18 cellular contexts compared by ENCODE assay signal in genomic region chr2:239315308-239315707, GRCh38.
DNase-seq lines count a peak whose midpoint lies in the region; TF ChIP-seq lines count a peak whose summit lies in the region.
"Had no signal": no experiment of that assay in that cellular context is flagged by ENCODE, and none has a peak within 500 bp of the region (broad histone marks: within the 10 kb centered on the region; RNA-seq: fewer than 3 reads in every experiment).

No MANE protein-coding gene starts in this region.

- no peak for TF ChIP-seq POLR2A in testis (IDR thresholded peaks at IDR 0.05)

- no peak overlapping the region for H3K27ac Mint-ChIP-seq in activated T-cell treated with anti-CD3 and anti-CD28 coated beads, Interleukin-2, amount 50 U/mL, for 24 hours
- H3K27ac Mint-ChIP-seq in IgD-negative memory B cell (peak overlapping the region in 1 of 3 donors; percentile 34), MCF 10A (ENCODE audit: low read depth, unreplicated experiment) (no peak overlapping the region)
- H3K27ac Mint-ChIP-seq: endodermal cell had no signal

- peaks cover 40% of the 10 kb centered on the region for H3K4me1 Mint-ChIP-seq in activated T-cell treated with anti-CD3 and anti-CD28 coated beads, Interleukin-2, amount 50 U/mL, for 24 hours (ENCODE audit: low read depth)
- H3K4me1 Mint-ChIP-seq in IgD-negative memory B cell (peaks cover 12 to 19% (median 18%) of the 10 kb centered on the region in 3 donors), MCF 10A (ENCODE audit: insufficient read depth, unreplicated experiment) (no peaks in the 10 kb centered on the region)

- H3K36me3 ChIP-seq in testis (ENCODE audit: low read depth, missing control alignments) = no peaks in the 10 kb centered on the region
- H3K36me3 ChIP-seq: cardiac muscle cell, thoracic aorta had no signal

- POLR2A ChIA-PET in MCF 10A (lab: Yijun Ruan, JAX) = no interaction called here

- intact Hi-C loops in testis (cut with DNase I; ENCODE audit: low total_unique reads) (no loop called here), MCF 10A (cut with micrococcal nuclease) (no loop called here)

- peaks cover 24% of the 10 kb centered on the region for H3K36me3 Mint-ChIP-seq in activated T-cell treated with anti-CD3 and anti-CD28 coated beads, Interleukin-2, amount 50 U/mL, for 24 hours (ENCODE audit: low read depth)
- H3K36me3 Mint-ChIP-seq in IgD-negative memory B cell (peaks cover 3% of the 10 kb centered on the region), MCF 10A (ENCODE audit: insufficient read depth, unreplicated experiment) (peaks cover 4% of the 10 kb centered on the region)

- no peak for TF ChIP-seq CTCF in testis (IDR thresholded peaks at IDR 0.05)
- no peak for TF ChIP-seq CTCF in MCF 10A (IDR thresholded peaks at IDR 0.05; ENCODE audit: unreplicated experiment)

- H3K27me3 Mint-ChIP-seq in activated T-cell treated with anti-CD3 and anti-CD28 coated beads, Interleukin-2, amount 50 U/mL, for 24 hours = no peaks in the 10 kb centered on the region
- H3K27me3 Mint-ChIP-seq in IgD-negative memory B cell = no peaks in the 10 kb centered on the region
- H3K27me3 Mint-ChIP-seq in MCF 10A (ENCODE audit: insufficient read depth, unreplicated experiment) = no peaks in the 10 kb centered on the region

- CTCF ChIA-PET in MCF 10A (lab: Yijun Ruan, JAX) = no interaction called here

- 96 to 98% methylated on average over 10 of the region's 10 CpGs for WGBS in testis, 2 donors

- H3K4me3 Mint-ChIP-seq in activated T-cell treated with anti-CD3 and anti-CD28 coated beads, Interleukin-2, amount 50 U/mL, for 24 hours = no peak overlapping the region
- peak overlapping the region; percentile 7 to 80 (median 43) for H3K4me3 Mint-ChIP-seq in IgD-negative memory B cell
- H3K4me3 Mint-ChIP-seq in MCF 10A (ENCODE audit: unreplicated experiment) = no peak overlapping the region
- H3K4me3 Mint-ChIP-seq: endodermal cell had no signal

- no TSS peak for BruUV-seq in MCF 10A (replicated peaks; lab: Mats Ljungman, UMichigan)

- H3K27ac ChIP-seq in testis = no peak overlapping the region
- H3K27ac ChIP-seq: A549, cardiac muscle cell, thoracic aorta had no signal

- peak; percentile 22 for DNase-seq in activated T-cell treated with anti-CD3 and anti-CD28 coated beads, Interleukin-2, amount 50 U/mL, for 24 hours
- DNase-seq in activated T-cell treated with anti-CD3 and anti-CD28 coated beads, Interleukin-2, amount 50 U/mL, for 1 hour = no peak
- DNase-seq in mesenteric fat pad (ENCODE audit: low spot score) (peak; percentile 43), testis (peak; percentile 7), NOMO-1 treated with DMSO at 0.1 percent for 48 hours (lab: John Stamatoyannopoulos, UW; ENCODE audit: unreplicated experiment) (no peak), MCF 10A (ENCODE audit: unreplicated experiment) (no peak)
- no peak for DNase-seq in activated CD4-positive, CD25-positive, alpha-beta regulatory T cell (lab: John Stamatoyannopoulos, UW)
- DNase-seq: activated T-cell treated with anti-CD3 and anti-CD28 coated beads for 4 hours, COR-L47, GF-D8, NCI-H1436, NCI-H2227 treated with DMSO at 0.1 percent for 48 hours, T-helper 1 cell had no signal

- H3K27me3 ChIP-seq in testis = no peaks in the 10 kb centered on the region
- H3K27me3 ChIP-seq: cardiac muscle cell had no signal

- H3K9me3 ChIP-seq in testis = no peaks in the 10 kb centered on the region
- H3K9me3 ChIP-seq: A549, thoracic aorta had no signal

- H3K4me3 ChIP-seq in testis = no peak overlapping the region
- H3K4me3 ChIP-seq: A549, cardiac muscle cell, thoracic aorta had no signal

- no peaks in the 10 kb centered on the region for H3K9me3 Mint-ChIP-seq in activated T-cell treated with anti-CD3 and anti-CD28 coated beads, Interleukin-2, amount 50 U/mL, for 24 hours
- H3K9me3 Mint-ChIP-seq in IgD-negative memory B cell (peaks cover 0 to 5% (median 0%) of the 10 kb centered on the region in 3 donors), MCF 10A (ENCODE audit: unreplicated experiment) (no peaks in the 10 kb centered on the region)

- peaks cover 32% of the 10 kb centered on the region for H3K4me1 ChIP-seq in testis

Comparison
In these comparisons a context has a peak if more than half of its experiments do, and no peak if none do; other contexts are left out.
1. DNase-seq: peak in activated T-cell treated with anti-CD3 and anti-CD28 coated beads, Interleukin-2, amount 50 U/mL, for 24 hours (single experiment), mesenteric fat pad (single experiment) and testis (single experiment); none in activated T-cell treated with anti-CD3 and anti-CD28 coated beads, Interleukin-2, amount 50 U/mL, for 1 hour (single experiment), NOMO-1 treated with DMSO at 0.1 percent for 48 hours (single experiment), MCF 10A (single experiment) and activated CD4-positive, CD25-positive, alpha-beta regulatory T cell (0 of 4).
2. H3K4me3 Mint-ChIP-seq: peak in IgD-negative memory B cell (4 of 4); none in activated T-cell treated with anti-CD3 and anti-CD28 coated beads, Interleukin-2, amount 50 U/mL, for 24 hours (single experiment) and MCF 10A (single experiment).